30 cellular contexts compared by ENCODE assay signal in the genomic region with DNA sequence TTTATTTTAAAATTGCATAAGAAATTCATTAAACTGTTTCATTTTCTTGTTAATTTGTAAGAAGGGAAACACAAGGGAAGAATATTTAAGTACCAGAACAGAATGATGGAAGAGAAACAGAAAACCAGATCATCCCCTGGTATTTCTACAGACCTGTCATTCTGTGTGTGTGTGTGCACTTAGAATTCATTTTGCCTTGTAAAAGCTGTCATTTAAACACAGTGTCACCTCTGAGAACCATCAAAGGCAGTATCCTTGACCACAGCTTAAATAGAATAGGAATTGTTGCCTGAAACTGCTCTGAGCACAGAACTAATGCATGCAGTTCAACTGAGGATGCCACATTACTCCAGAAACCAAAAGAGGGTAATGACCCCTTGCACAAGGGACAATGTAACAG. TPM values are rescaled to one million over a fixed set of nuclear protein-coding genes. Genes with fewer than 3 reads are reported as not detected.
"Had no signal": no experiment of that assay in that cellular context is flagged by ENCODE, and none has a peak within 500 bp of the region (broad histone marks: within the 10 kb centered on the region; RNA-seq: fewer than 3 reads in every experiment).

No MANE protein-coding gene starts in this region.

- H3K4me2 ChIP-seq: KMS-11 had no signal

- H3K9ac ChIP-seq: KMS-11 had no signal

- H3K27ac ChIP-seq: ascending aorta, KMS-11, Peyer's patch, RWPE1, SK-N-MC had no signal

- H3K27me3 ChIP-seq: ascending aorta, Peyer's patch had no signal

- H3K27ac Mint-ChIP-seq: activated B cell treated with CpG ODN at 0.5 μM for 24 hours; activated CD4-positive, alpha-beta T cell treated with anti-CD3 and anti-CD28 coated beads, Interleukin-2, amount 10 ng/mL, durations not matched to agents 24 days and 14 days; activated CD8-positive, alpha-beta memory T cell treated with anti-CD3 and anti-CD28 coated beads, Interleukin-2, amount 10 ng/mL, durations not matched to agents 7 days and 5 days; activated naive CD4-positive, alpha-beta T cell treated with anti-CD3 and anti-CD28 coated beads, Interleukin-2, amount 50 U/mL, for 24 hours; activated T-cell treated with anti-CD3 and anti-CD28 coated beads, Interleukin-2, amount 50 U/mL, for 24 hours; activated T-helper 1 cell treated with anti-CD3 and anti-CD28 coated beads, Interleukin-12 subunit alpha, Interleukin-12 subunit beta, Interleukin-2, Interleukin-4 antibody, amounts not matched to agents 30 ng/mL and 10 ng/mL and 1 ng/mL, durations not matched to agents 14 hours and 24 hours and 36 hours; brain; T-helper 17 cell had no signal

- ATAC-seq: activated CD8-positive, alpha-beta memory T cell treated with anti-CD3 and anti-CD28 coated beads, Interleukin-2, amount 10 ng/mL, durations not matched to agents 7 days and 5 days; T-helper 17 cell had no signal

- H3K9me3 ChIP-seq: ascending aorta, Peyer's patch had no signal

- DNase-seq: activated B cell treated with CpG ODN at 0.5 μM for 24 hours; activated CD4-positive, alpha-beta T cell treated with anti-CD3 and anti-CD28 coated beads for 1 hour; activated CD4-positive, alpha-beta T cell treated with anti-CD3 and anti-CD28 coated beads, Interleukin-2, amount 10 ng/mL, durations not matched to agents 24 days and 14 days; activated CD4-positive, alpha-beta T cell treated with anti-CD3 and anti-CD28 coated beads, Interleukin-2, amount 50 U/mL, for 48 hours; activated CD8-positive, alpha-beta memory T cell treated with anti-CD3 and anti-CD28 coated beads, Interleukin-2, amount 10 ng/mL, durations not matched to agents 7 days and 5 days; activated effector memory CD4-positive, alpha-beta T cell treated with Interleukin-2 at 50 U/mL for 16 hours; activated naive CD4-positive, alpha-beta T cell; activated T-cell treated with anti-CD3 and anti-CD28 coated beads, Interleukin-2, amount 50 U/mL, for 24 hours; MM.1S; NCI-H1105; NCI-H1436; NCI-H1694 treated with DMSO at 0.1 percent for 48 hours; NCI-H2029 treated with DMSO at 0.1 percent for 48 hours; NCI-H345; NCI-H510A; NCI-H526 treated with DMSO at 0.1 percent for 48 hours; NCI-H82; NK-92 treated with Interleukin-12 subunit alpha and Interleukin-12 subunit beta, amount 100 ng/mL, for 24 hours; Peyer's patch; SHP77; T-helper 17 cell; T-helper 9 cell had no signal

- H3K4me1 ChIP-seq: ascending aorta, Peyer's patch had no signal

- H3K9me3 Mint-ChIP-seq: activated B cell treated with CpG ODN at 0.5 μM for 24 hours; activated CD4-positive, alpha-beta T cell treated with anti-CD3 and anti-CD28 coated beads, Interleukin-2, amount 10 ng/mL, durations not matched to agents 24 days and 14 days; activated naive CD4-positive, alpha-beta T cell treated with anti-CD3 and anti-CD28 coated beads, Interleukin-2, amount 50 U/mL, for 24 hours; activated T-cell treated with anti-CD3 and anti-CD28 coated beads, Interleukin-2, amount 50 U/mL, for 24 hours; activated T-helper 1 cell treated with anti-CD3 and anti-CD28 coated beads, Interleukin-12 subunit alpha, Interleukin-12 subunit beta, Interleukin-2, Interleukin-4 antibody, amounts not matched to agents 30 ng/mL and 10 ng/mL and 1 ng/mL, durations not matched to agents 14 hours and 24 hours and 36 hours; central memory CD8-positive, alpha-beta T cell had no signal

- H3K4me1 Mint-ChIP-seq: activated B cell treated with CpG ODN at 0.5 μM for 24 hours; activated CD4-positive, alpha-beta T cell treated with anti-CD3 and anti-CD28 coated beads, Interleukin-2, amount 10 ng/mL, durations not matched to agents 24 days and 14 days; activated CD8-positive, alpha-beta memory T cell treated with anti-CD3 and anti-CD28 coated beads, Interleukin-2, amount 10 ng/mL, durations not matched to agents 7 days and 5 days; activated naive CD4-positive, alpha-beta T cell treated with anti-CD3 and anti-CD28 coated beads, Interleukin-2, amount 50 U/mL, for 24 hours; brain; central memory CD8-positive, alpha-beta T cell had no signal

- H3K4me3 ChIP-seq: ascending aorta, Peyer's patch, SK-N-MC had no signal

- H3K36me3 ChIP-seq: ascending aorta, Peyer's patch had no signal

- H3K36me3 Mint-ChIP-seq: activated CD8-positive, alpha-beta memory T cell treated with anti-CD3 and anti-CD28 coated beads, Interleukin-2, amount 10 ng/mL, durations not matched to agents 7 days and 5 days; activated naive CD4-positive, alpha-beta T cell treated with anti-CD3 and anti-CD28 coated beads, Interleukin-2, amount 50 U/mL, for 24 hours; brain had no signal

- H3K27me3 Mint-ChIP-seq: activated CD8-positive, alpha-beta memory T cell treated with anti-CD3 and anti-CD28 coated beads, Interleukin-2, amount 10 ng/mL, durations not matched to agents 7 days and 5 days; activated T-cell treated with anti-CD3 and anti-CD28 coated beads, Interleukin-2, amount 50 U/mL, for 24 hours; central memory CD8-positive, alpha-beta T cell had no signal

- H3K4me3 Mint-ChIP-seq: activated B cell treated with CpG ODN at 0.5 μM for 24 hours; activated CD4-positive, alpha-beta T cell treated with anti-CD3 and anti-CD28 coated beads, Interleukin-2, amount 10 ng/mL, durations not matched to agents 24 days and 14 days; activated CD8-positive, alpha-beta memory T cell treated with anti-CD3 and anti-CD28 coated beads, Interleukin-2, amount 10 ng/mL, durations not matched to agents 7 days and 5 days; activated naive CD4-positive, alpha-beta T cell treated with anti-CD3 and anti-CD28 coated beads, Interleukin-2, amount 50 U/mL, for 24 hours; activated T-cell treated with anti-CD3 and anti-CD28 coated beads, Interleukin-2, amount 50 U/mL, for 24 hours; activated T-helper 1 cell treated with anti-CD3 and anti-CD28 coated beads, Interleukin-12 subunit alpha, Interleukin-12 subunit beta, Interleukin-2, Interleukin-4 antibody, amounts not matched to agents 30 ng/mL and 10 ng/mL and 1 ng/mL, durations not matched to agents 14 hours and 24 hours and 36 hours; brain; central memory CD8-positive, alpha-beta T cell; T-helper 17 cell had no signal

RNA-seq across cellular contexts. Expression of gene CRPPA, which starts 6.8 kb away (rescaled TPM):
- total RNA-seq: ascending aorta had no signal

RNA-seq across cellular contexts. Expression of gene SOSTDC1, which starts 37.4 kb away (rescaled TPM):
- total RNA-seq: activated B cell treated with CpG ODN at 0.5 μM for 24 hours; activated CD4-positive, alpha-beta T cell treated with anti-CD3 and anti-CD28 coated beads, Interleukin-2, amount 10 ng/mL, durations not matched to agents 24 days and 14 days; activated CD8-positive, alpha-beta memory T cell treated with anti-CD3 and anti-CD28 coated beads, Interleukin-2, amount 10 ng/mL, durations not matched to agents 7 days and 5 days; activated T-helper 1 cell treated with anti-CD3 and anti-CD28 coated beads, Interleukin-12 subunit alpha, Interleukin-12 subunit beta, Interleukin-2, Interleukin-4 antibody, amounts not matched to agents 30 ng/mL and 10 ng/mL and 1 ng/mL, durations not matched to agents 14 hours and 24 hours and 36 hours; ascending aorta; T-helper 17 cell had no signal
